31 cellular contexts compared by ENCODE assay signal in the genomic region with DNA sequence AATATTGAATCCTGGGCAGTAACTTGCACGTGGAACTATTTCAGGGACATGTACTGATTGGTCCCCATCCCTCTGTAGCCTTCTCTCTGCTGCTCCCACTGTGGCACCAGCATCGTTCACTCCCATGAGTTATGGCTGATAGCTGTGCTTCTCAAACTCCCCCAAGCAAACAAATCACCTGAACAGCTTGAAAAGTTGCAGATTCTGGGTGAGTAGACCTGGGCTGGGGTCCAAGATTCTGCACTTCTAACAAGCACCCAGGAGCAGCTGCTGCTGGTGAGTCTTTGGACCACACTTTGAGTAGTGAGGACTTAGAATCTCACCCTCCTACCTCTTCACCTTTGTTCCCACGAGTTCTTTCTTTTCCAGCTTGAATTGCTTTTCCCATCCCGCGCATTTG. TPM values are rescaled to one million over a fixed set of nuclear protein-coding genes. Genes with fewer than 3 reads are reported as not detected.
DNase-seq lines count a peak whose midpoint lies in the region; ATAC-seq, FAIRE-seq and TF ChIP-seq lines count a peak whose summit lies in the region.
"Had no signal": no experiment of that assay in that cellular context is flagged by ENCODE, and none has a peak within 500 bp of the region (broad histone marks: within the 10 kb centered on the region; RNA-seq: fewer than 3 reads in every experiment).

No MANE protein-coding gene starts in this region.

- H3K79me2 ChIP-seq in astrocyte (ENCODE audit: insufficient read depth, low read length), result no peaks in the 10 kb centered on the region

- no peak overlapping the region for H3K4me3 ChIP-seq in astrocyte (ENCODE audit: insufficient read depth, low read depth, low read length)
- no peak overlapping the region for H3K4me3 ChIP-seq in aorta (ENCODE audit: low read length in 2 of 2)
- H3K4me3 ChIP-seq: cardiac muscle cell, esophagus squamous epithelium, gastrocnemius medialis, prostate gland, SJSA1, stomach, upper lobe of left lung had no signal

- H3K36me3 Mint-ChIP-seq in astrocyte (ENCODE audit: low read depth, unreplicated experiment), result peaks cover 28% of the 10 kb centered on the region
- no peaks in the 10 kb centered on the region for H3K36me3 Mint-ChIP-seq in natural killer cell treated with Interleukin-12 subunit alpha and Interleukin-12 subunit beta and Interleukin-15 and Interleukin-18, amount 100 ng/mL, for 72 hours

- DNase-seq in AG08395 (ENCODE audit: low spot score) (peak; percentile 0), M059J (ENCODE audit: low read depth) (peak; percentile 22), astrocyte (ENCODE audit: low read depth) (peak; percentile 31), aorta (no peak), GM12892 (ENCODE audit: insufficient read length) (no peak), HCEC 1CT (no peak)
- DNase-seq in natural killer cell treated with Interleukin-12 subunit alpha and Interleukin-12 subunit beta and Interleukin-15 and Interleukin-18, amount 100 ng/mL, for 72 hours (ENCODE audit: low spot score), result no peak
- DNase-seq in activated T-cell treated with anti-CD3 and anti-CD28 coated beads, Interleukin-2, amount 50 U/mL, for 1 hour, result no peak
- DNase-seq: activated CD4-positive, alpha-beta memory T cell treated with anti-CD3 and anti-CD28 coated beads, Interleukin-2, amount 10 ng/mL, durations not matched to agents 7 days and 5 days; activated naive CD4-positive, alpha-beta T cell treated with Interleukin-2 at 50 U/mL for 16 hours; activated T-cell treated with anti-CD3 and anti-CD28 coated beads, Interleukin-2, amount 50 U/mL, for 4 hours; cortex of kidney; endodermal cell; esophagus squamous epithelium; gastrocnemius medialis; hypothalamus; left ventricle myocardium superior; NCI-H1092 treated with DMSO at 0.1 percent for 48 hours; NCI-H2029 treated with DMSO at 0.1 percent for 48 hours; NCI-H510A; stomach; T-cell; upper lobe of left lung had no signal

- H3K9me3 Mint-ChIP-seq in astrocyte (ENCODE audit: unreplicated experiment), result peaks cover 11% of the 10 kb centered on the region
- H3K9me3 Mint-ChIP-seq in natural killer cell treated with Interleukin-12 subunit alpha and Interleukin-12 subunit beta and Interleukin-15 and Interleukin-18, amount 100 ng/mL, for 72 hours, result no peaks in the 10 kb centered on the region
- H3K9me3 Mint-ChIP-seq: T-cell had no signal

- H3K27me3 ChIP-seq in astrocyte (ENCODE audit: insufficient read depth, low read length) (no peaks in the 10 kb centered on the region), aorta (ENCODE audit: control insufficient read depth in 1 of 2, insufficient read depth in 2 of 2, low read length in 1 of 2) (no peaks in the 10 kb centered on the region)
- H3K27me3 ChIP-seq: cardiac muscle cell, esophagus squamous epithelium, gastrocnemius medialis, SJSA1, stomach, upper lobe of left lung had no signal

- 75 to 81% methylated on average over 5 of the region's 5 CpGs for WGBS in aorta, 2 donors

- TF ChIP-seq POLR2A in GM12892 (IDR thresholded peaks at IDR 0.05; ENCODE audit: low read depth, low read length), result no peak

- H3K4me1 ChIP-seq in astrocyte (ENCODE audit: insufficient read depth, low read length) (peaks cover 13% of the 10 kb centered on the region), aorta (ENCODE audit: control insufficient read depth in 1 of 2, insufficient read depth in 2 of 2, low read length in 2 of 2) (no peaks in the 10 kb centered on the region)
- H3K4me1 ChIP-seq: prostate gland had no signal

- no peak overlapping the region for H3K4me2 ChIP-seq in astrocyte (ENCODE audit: low read length)

- intact Hi-C loops in aorta (cut with DNase I), result no loop called here

- no peak for FAIRE-seq in astrocyte (lab: Jason Lieb, UNC)
- FAIRE-seq in GM12892 (lab: Jason Lieb, UNC), result no peak
- FAIRE-seq: A204.1, HepG2 had no signal

- no peak overlapping the region for H2AFZ ChIP-seq in astrocyte (ENCODE audit: low read depth, low read length)

- peaks cover 20% of the 10 kb centered on the region for H3K36me3 ChIP-seq in astrocyte (ENCODE audit: insufficient read depth, low read length)
- peaks cover 3 to 4% of the 10 kb centered on the region in 2 donors for H3K36me3 ChIP-seq in aorta (ENCODE audit: control insufficient read depth in 1 of 2, insufficient read depth in 2 of 2, low read length in 1 of 2)
- H3K36me3 ChIP-seq: cardiac muscle cell, esophagus squamous epithelium, gastrocnemius medialis, prostate gland, SJSA1, stomach, upper lobe of left lung had no signal

- H3K9me3 ChIP-seq in astrocyte (ENCODE audit: insufficient read depth, low read depth, low read length), result no peaks in the 10 kb centered on the region
- no peaks in the 10 kb centered on the region for H3K9me3 ChIP-seq in aorta (ENCODE audit: control insufficient read depth, low read length)
- H3K9me3 ChIP-seq: gastrocnemius medialis, prostate gland, SJSA1, upper lobe of left lung had no signal

- H3K27ac Mint-ChIP-seq in astrocyte (ENCODE audit: unreplicated experiment), result no peak overlapping the region
- peak overlapping the region; percentile 3 to 12 for H3K27ac Mint-ChIP-seq in natural killer cell treated with Interleukin-12 subunit alpha and Interleukin-12 subunit beta and Interleukin-15 and Interleukin-18, amount 100 ng/mL, for 72 hours
- H3K27ac Mint-ChIP-seq: activated CD4-positive, alpha-beta memory T cell treated with anti-CD3 and anti-CD28 coated beads, Interleukin-2, amount 10 ng/mL, durations not matched to agents 7 days and 5 days; B cell; endodermal cell had no signal

- no peak overlapping the region for H3K27ac ChIP-seq in astrocyte (ENCODE audit: low read depth, low read length)
- no peak overlapping the region for H3K27ac ChIP-seq in aorta (ENCODE audit: low read depth in 1 of 2, low read length in 2 of 2)
- H3K27ac ChIP-seq: cardiac muscle cell, gastrocnemius medialis, prostate gland, SJSA1, upper lobe of left lung had no signal

- H4K20me1 ChIP-seq in astrocyte (ENCODE audit: insufficient read depth, low read length), result peaks cover 8% of the 10 kb centered on the region

- H3K9ac ChIP-seq in astrocyte (ENCODE audit: low read length), result no peak overlapping the region

- peaks cover 5% of the 10 kb centered on the region for H3K4me1 Mint-ChIP-seq in astrocyte (ENCODE audit: low read depth, unreplicated experiment)
- peaks cover 47% of the 10 kb centered on the region in 2 donors for H3K4me1 Mint-ChIP-seq in natural killer cell treated with Interleukin-12 subunit alpha and Interleukin-12 subunit beta and Interleukin-15 and Interleukin-18, amount 100 ng/mL, for 72 hours (ENCODE audit: low read depth in 2 of 2)

- no peak for ATAC-seq in natural killer cell treated with Interleukin-12 subunit alpha and Interleukin-12 subunit beta and Interleukin-15 and Interleukin-18, amount 100 ng/mL, for 72 hours
- no peak for ATAC-seq in aorta (ENCODE audit: low FRiP score)
- ATAC-seq: activated T-cell treated with anti-CD3 and anti-CD28 coated beads, Interleukin-2, amount 50 U/mL, for 4 hours; gastrocnemius medialis; HCT116; HepG2; left ventricle myocardium superior; T-cell had no signal

- no peak for TF ChIP-seq CTCF in astrocyte (IDR thresholded peaks at IDR 0.05; ENCODE audit: insufficient read depth, low read depth, low read length)

- no peaks in the 10 kb centered on the region for H3K27me3 Mint-ChIP-seq in astrocyte (ENCODE audit: low read depth, unreplicated experiment)
- no peaks in the 10 kb centered on the region for H3K27me3 Mint-ChIP-seq in natural killer cell treated with Interleukin-12 subunit alpha and Interleukin-12 subunit beta and Interleukin-15 and Interleukin-18, amount 100 ng/mL, for 72 hours

- H3K4me3 Mint-ChIP-seq in astrocyte (ENCODE audit: unreplicated experiment), result no peak overlapping the region
- no peak overlapping the region for H3K4me3 Mint-ChIP-seq in natural killer cell treated with Interleukin-12 subunit alpha and Interleukin-12 subunit beta and Interleukin-15 and Interleukin-18, amount 100 ng/mL, for 72 hours
- H3K4me3 Mint-ChIP-seq: activated CD4-positive, alpha-beta memory T cell treated with anti-CD3 and anti-CD28 coated beads, Interleukin-2, amount 10 ng/mL, durations not matched to agents 7 days and 5 days; activated T-cell treated with anti-CD3 and anti-CD28 coated beads, Interleukin-2, amount 50 U/mL, for 4 hours; B cell; endodermal cell; neural crest cell; T-cell had no signal

RNA-seq across cellular contexts. Expression of gene ZFP36L1, which starts 49.4 kb away (rescaled TPM):
- total RNA-seq in M059J (2014; rRNA removed; shearing (Covaris generic)), result 63.5 and 154 TPM in 2 replicates
- total RNA-seq in astrocyte, result 210 and 219 TPM in 2 replicates
- total RNA-seq in natural killer cell treated with Interleukin-12 subunit alpha and Interleukin-12 subunit beta and Interleukin-15 and Interleukin-18, amount 100 ng/mL, for 72 hours, result 10 to 100 TPM; 42.4 to 94.9 TPM
- 100 to 1,000 TPM; 302 to 388 TPM for total RNA-seq in aorta
- polyA plus RNA-seq in aorta, result 10 to 100 TPM; 35.3 to 48.6 TPM
- polyA plus RNA-seq in GM12892 (2012; ENCODE audit: missing spikeins), result 61.9 TPM

Comparison
In these comparisons a context has a peak if more than half of its experiments do, and no peak if none do; other contexts are left out.
1. DNase-seq: peak in AG08395 (single experiment), M059J (single experiment) and astrocyte (single experiment); none in natural killer cell treated with Interleukin-12 subunit alpha and Interleukin-12 subunit beta and Interleukin-15 and Interleukin-18, amount 100 ng/mL, for 72 hours (single experiment), aorta (0 of 2), GM12892 (single experiment), HCEC 1CT (single experiment) and activated T-cell treated with anti-CD3 and anti-CD28 coated beads, Interleukin-2, amount 50 U/mL, for 1 hour (single experiment).